In the genomic region with DNA sequence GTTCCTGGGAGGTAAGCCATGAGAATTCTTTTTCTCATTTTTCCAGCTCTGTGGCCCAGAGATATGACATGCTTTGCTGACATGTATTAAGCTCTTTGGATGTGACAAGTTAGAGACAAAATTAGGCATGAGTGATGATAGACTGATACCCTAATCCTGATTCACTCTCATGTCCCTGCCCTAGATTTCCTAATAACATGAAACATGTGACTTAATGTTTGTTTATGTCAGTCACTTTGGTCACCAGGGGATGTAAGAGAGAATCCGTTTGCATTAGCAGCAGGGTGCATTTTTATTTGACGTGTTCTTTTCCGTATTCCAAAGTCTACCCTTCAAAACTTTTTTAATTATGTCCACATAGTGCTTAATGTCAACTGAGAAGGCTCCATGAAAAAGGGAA, we compare ENCODE assay signal across 17 cellular contexts.
A peak's percentile ranks its signal among the peaks of the same experiment; 100 is the strongest.
DNase-seq lines count a peak whose midpoint lies in the region; TF ChIP-seq lines count a peak whose summit lies in the region.
"Had no signal": no experiment of that assay in that cellular context is flagged by ENCODE, and none has a peak within 500 bp of the region (broad histone marks: within the 10 kb centered on the region; RNA-seq: fewer than 3 reads in every experiment).

No MANE protein-coding gene starts in this region.

- H3K27me3 ChIP-seq in spleen (replicated peaks in 1 of 7) = no peaks in the 10 kb centered on the region
- H3K27me3 ChIP-seq: breast epithelium, gastrocnemius medialis had no signal

- no peaks in the 10 kb centered on the region for H3K9me3 ChIP-seq in spleen
- H3K9me3 ChIP-seq: breast epithelium, gastrocnemius medialis had no signal

- no peaks in the 10 kb centered on the region for H3K36me3 ChIP-seq in spleen
- H3K36me3 ChIP-seq: breast epithelium, gastrocnemius medialis had no signal

- TF ChIP-seq POLR2A in spleen (IDR thresholded peaks at IDR 0.05) = no peak

- intact Hi-C loops in spleen (cut with DNase I; ENCODE audit: low total_unique reads) = no loop called here

- 72 to 80% (median 73%) methylated on average over 3 of the region's 3 CpGs for WGBS in spleen, 5 donors

- TF ChIP-seq CTCF in epithelial cell of esophagus (IDR thresholded peaks at IDR 0.05; ENCODE audit: insufficient read depth, low read depth, low read length, missing control alignments) (no peak), spleen (IDR thresholded peaks at IDR 0.05 in 8 of 11, conservative IDR thresholded peaks at IDR 0.05 in 3 of 11) (no peak)

- H3K4me1 ChIP-seq in spleen = no peaks in the 10 kb centered on the region
- H3K4me1 ChIP-seq: breast epithelium, gastrocnemius medialis had no signal

- H3K4me3 ChIP-seq in epithelial cell of esophagus (ENCODE audit: low read length) (no peak overlapping the region), spleen (no peak overlapping the region)
- H3K4me3 ChIP-seq: breast epithelium, gastrocnemius medialis had no signal

- peak overlapping the region in 1 of 8 donors; percentile 52 for H3K27ac ChIP-seq in spleen
- H3K27ac ChIP-seq: breast epithelium, gastrocnemius medialis, KMS-11 had no signal

- DNase-seq in Daoy (ENCODE audit: low read depth) (peak; percentile 14), NCI-H460 (ENCODE audit: extremely low read depth, low read depth) (peak; percentile 86), epithelial cell of esophagus (ENCODE audit: low read depth) (peak; percentile 34), retina (peak; percentile 28), islet precursor cell (no peak), spleen (no peak)
- no peak for DNase-seq in stimulated activated CD4-positive, alpha-beta T cell treated with anti-CD3 and anti-CD28 coated beads, Interleukin-4, amount 100 ng/mL, for 1 hour
- DNase-seq: activated CD4-positive, CD25-positive, alpha-beta regulatory T cell; effector memory CD8-positive, alpha-beta T cell; gastrocnemius medialis; H9; NCI-H1436 treated with DMSO at 0.1 percent for 48 hours; NCI-H526; occipital lobe; stimulated activated naive CD8-positive, alpha-beta T cell treated with anti-CD3 and anti-CD28 coated beads, Interleukin-15, Interleukin-2, amounts not matched to agents 100 U/mL and 50 U/mL, for 24 hours had no signal

Comparison
In these comparisons a context has a peak if more than half of its experiments do, and no peak if none do; other contexts are left out.
1. DNase-seq: peak in Daoy (single experiment), NCI-H460 (single experiment), epithelial cell of esophagus (single experiment) and retina (single experiment); none in stimulated activated CD4-positive, alpha-beta T cell treated with anti-CD3 and anti-CD28 coated beads, Interleukin-4, amount 100 ng/mL, for 1 hour (single experiment), islet precursor cell (single experiment) and spleen (single experiment).